1 cellular context compared by ENCODE assay signal in genomic region chr1:176444286-176444685, GRCh38.
TF ChIP-seq lines count a peak whose summit lies in the region.

No MANE protein-coding gene starts in this region.

TF ChIP-seq in HepG2, 621 proteins besides CTCF, POLR2A, EP300 and RAD21 (continued from another document):
- no peak for TF ChIP-seq RFX1 (IDR thresholded peaks at IDR 0.05)
- TF ChIP-seq ZEB1 (IDR thresholded peaks at IDR 0.05; ENCODE audit: insufficient replicate concordance, low read depth) = no peak
- no peak for TF ChIP-seq HOXA3 (CRISPR knock-in tag; IDR thresholded peaks at IDR 0.05)
- TF ChIP-seq PBX2 (CRISPR knock-in tag; IDR thresholded peaks at IDR 0.05) = no peak
- TF ChIP-seq NCOA2 (CRISPR knock-in tag; IDR thresholded peaks at IDR 0.05) = no peak
- no peak for TF ChIP-seq CBFB (CRISPR knock-in tag; IDR thresholded peaks at IDR 0.05)
- TF ChIP-seq ZNF598 (CRISPR knock-in tag; IDR thresholded peaks at IDR 0.05; ENCODE audit: borderline replicate concordance) = no peak
- TF ChIP-seq GABPA (IDR thresholded peaks at IDR 0.05; ENCODE audit: low read depth, low read length) = no peak
- no peak for TF ChIP-seq GABPA (CRISPR knock-in tag; IDR thresholded peaks at IDR 0.05; ENCODE audit: low read depth)
- no peak for TF ChIP-seq TEAD2 (CRISPR knock-in tag; IDR thresholded peaks at IDR 0.05)
- no peak for TF ChIP-seq SKI (IDR thresholded peaks at IDR 0.05; ENCODE audit: partially characterized antibody)
